Comparison of ENCODE assay signal across 1 cellular context in genomic region chr7:143426479-143427142, GRCh38.
TF ChIP-seq lines count a peak whose summit lies in the region.

No MANE protein-coding gene starts in this region.

TF ChIP-seq in K562, 482 proteins besides CTCF, POLR2A, EP300 and RAD21 (continued from another document and continues in another):
- peak; percentile 85 for TF ChIP-seq HDAC2 (IDR thresholded peaks at IDR 0.05)
- TF ChIP-seq TFAM (CRISPR knock-in tag; conservative IDR thresholded peaks at IDR 0.05) = no peak
- no peak for TF ChIP-seq HOXB6 (CRISPR knock-in tag; IDR thresholded peaks at IDR 0.05; ENCODE audit: borderline replicate concordance)
- TF ChIP-seq CCAR2 (IDR thresholded peaks at IDR 0.05; ENCODE audit: low read depth, low read length) = no peak
- no peak for TF ChIP-seq ZNF174 (CRISPR knock-in tag; IDR thresholded peaks at IDR 0.05)
- TF ChIP-seq MEF2A (IDR thresholded peaks at IDR 0.05; ENCODE audit: control insufficient read depth, low read depth, low read length) = peak; percentile 57; the same call in 1 of the 2 replicates
- no peak for TF ChIP-seq LARP7 (IDR thresholded peaks at IDR 0.05)
- TF ChIP-seq MTA3 (IDR thresholded peaks at IDR 0.05; ENCODE audit: borderline replicate concordance) = peak; percentile 53; the same call in 1 of the 2 replicates
- no peak for TF ChIP-seq TCFL5 (CRISPR knock-in tag; conservative IDR thresholded peaks at IDR 0.05)
- peak; percentile 59; the same call in 1 of the 2 replicates for TF ChIP-seq ATF7 (IDR thresholded peaks at IDR 0.05)
- no peak for TF ChIP-seq ZBTB33 (CRISPR knock-in tag; IDR thresholded peaks at IDR 0.05)
- TF ChIP-seq ZNF740 (CRISPR knock-in tag; IDR thresholded peaks at IDR 0.05) = no peak
- TF ChIP-seq ZNF740 (tag; IDR thresholded peaks at IDR 0.05) = no peak
- TF ChIP-seq FOXJ2 (tag; IDR thresholded peaks at IDR 0.05) = no peak
- TF ChIP-seq STAT6 (CRISPR knock-in tag; IDR thresholded peaks at IDR 0.05) = no peak
- TF ChIP-seq ZNF197 (CRISPR knock-in tag; IDR thresholded peaks at IDR 0.05; ENCODE audit: low read depth) = no peak
- TF ChIP-seq MAX (CRISPR knock-in tag; IDR thresholded peaks at IDR 0.05) = no peak
- no peak for TF ChIP-seq SPI1 (IDR thresholded peaks at IDR 0.05; ENCODE audit: borderline replicate concordance, low read depth, low read length)
- no peak for TF ChIP-seq ZNF583 (CRISPR knock-in tag; IDR thresholded peaks at IDR 0.05)
- no peak for TF ChIP-seq RERE (CRISPR knock-in tag; IDR thresholded peaks at IDR 0.05; ENCODE audit: borderline replicate concordance)
- no peak for TF ChIP-seq SMAD1 (IDR thresholded peaks at IDR 0.05; ENCODE audit: low read depth, low read length, partially characterized antibody)
- no peak for TF ChIP-seq GABPB2 (CRISPR knock-in tag; conservative IDR thresholded peaks at IDR 0.05)
- TF ChIP-seq TAF9B (IDR thresholded peaks at IDR 0.05; ENCODE audit: partially characterized antibody) = peak; percentile 60
- no peak for TF ChIP-seq HCFC1 (IDR thresholded peaks at IDR 0.05; ENCODE audit: low read depth, low read length)
- TF ChIP-seq CTCFL (IDR thresholded peaks at IDR 0.05; ENCODE audit: borderline replicate concordance, insufficient read depth, low read depth, low read length, poor library complexity, severe bottlenecking) = no peak
- TF ChIP-seq FUS (optimal IDR thresholded peaks at IDR 0.05; ENCODE audit: low read depth, low read length) = no peak
- TF ChIP-seq ZNF584 (CRISPR knock-in tag; IDR thresholded peaks at IDR 0.05; ENCODE audit: low read depth) = no peak
- peak; percentile 78 for TF ChIP-seq TCF3 (CRISPR knock-in tag; IDR thresholded peaks at IDR 0.05)
- no peak for TF ChIP-seq ZNF316 (IDR thresholded peaks at IDR 0.05)
- peak; percentile 29 for TF ChIP-seq CCNT2 (IDR thresholded peaks at IDR 0.05; ENCODE audit: borderline replicate concordance, extremely low read depth, insufficient read length, low read depth, low read length)
- peak in 1 of 2 experiments; percentile 79; a peak in 1 of 4 replicates for TF ChIP-seq HDAC1 (IDR thresholded peaks at IDR 0.05)
- no peak for TF ChIP-seq MLX (CRISPR knock-in tag; conservative IDR thresholded peaks at IDR 0.05)
- no peak for TF ChIP-seq HMGXB4 (CRISPR knock-in tag; IDR thresholded peaks at IDR 0.05)
- no peak for TF ChIP-seq ARHGAP35 (IDR thresholded peaks at IDR 0.05; ENCODE audit: partially characterized antibody)
- TF ChIP-seq TBP (optimal IDR thresholded peaks at IDR 0.05; ENCODE audit: low read depth, low read length) = peak; percentile 30
- no peak; the same call in 1 of the 2 replicates for TF ChIP-seq EP400 (IDR thresholded peaks at IDR 0.05)
- peak; percentile 88 for TF ChIP-seq NBN (IDR thresholded peaks at IDR 0.05; ENCODE audit: low read depth)
- no peak for TF ChIP-seq C11orf30 (IDR thresholded peaks at IDR 0.05; ENCODE audit: low read depth)
- TF ChIP-seq TRIM25 (IDR thresholded peaks at IDR 0.05; ENCODE audit: borderline replicate concordance) = no peak
